In genomic region chr14:52112336-52113018, GRCh38 we compare ENCODE assay signal across 26 cellular contexts. TPM values are rescaled to one million over a fixed set of nuclear protein-coding genes. Genes with fewer than 3 reads are reported as not detected.
DNase-seq lines count a peak whose midpoint lies in the region; ATAC-seq, FAIRE-seq and TF ChIP-seq lines count a peak whose summit lies in the region.
"Had no signal": no experiment of that assay in that cellular context is flagged by ENCODE, and none has a peak within 500 bp of the region (broad histone marks: within the 10 kb centered on the region; RNA-seq: fewer than 3 reads in every experiment).

No MANE protein-coding gene starts in this region.

- no peak overlapping the region for H3K4me3 ChIP-seq in ACC112 (ENCODE audit: low read depth, low read length)
- H3K4me3 ChIP-seq in astrocyte of the spinal cord (ENCODE audit: low read depth, low read length) = no peak overlapping the region
- no peak overlapping the region for H3K4me3 ChIP-seq in keratinocyte (ENCODE audit: control insufficient read depth in 2 of 3, extremely low read depth in 1 of 3, insufficient read depth in 2 of 3, low read depth in 1 of 3, low read length in 3 of 3)
- H3K4me3 ChIP-seq: esophagus squamous epithelium, testis had no signal

- no peak overlapping the region for H3K9ac ChIP-seq in keratinocyte (ENCODE audit: control insufficient read depth, extremely low read depth, insufficient read depth, low read length)

- peaks cover 7 to 10% of the 10 kb centered on the region in 2 donors for H3K4me1 Mint-ChIP-seq in stimulated activated naive B cell treated with anti-CD40 and anti-IgM and Interleukin-4, amounts not matched to agents 10 μg/mL and 1 μg/mL and 100 μg/mL, for 72 hours
- H3K4me1 Mint-ChIP-seq: activated CD8-positive, alpha-beta memory T cell treated with anti-CD3 and anti-CD28 coated beads, Interleukin-2, amount 10 ng/mL, durations not matched to agents 7 days and 5 days; activated naive CD8-positive, alpha-beta T cell treated with anti-CD3 and anti-CD28 coated beads, Interleukin-2, amount 50 U/mL, for 24 hours; activated T-helper 17 cell treated with anti-CD3 and anti-CD28 coated beads, Interleukin-2, amount 50 U/mL, for 72 hours; CD4-positive, alpha-beta memory T cell; mesothelial cell of epicardium had no signal

- peaks cover 0 to 5% of the 10 kb centered on the region in 2 donors for H3K27me3 Mint-ChIP-seq in stimulated activated naive B cell treated with anti-CD40 and anti-IgM and Interleukin-4, amounts not matched to agents 10 μg/mL and 1 μg/mL and 100 μg/mL, for 72 hours
- H3K27me3 Mint-ChIP-seq: activated CD8-positive, alpha-beta memory T cell treated with anti-CD3 and anti-CD28 coated beads, Interleukin-2, amount 10 ng/mL, durations not matched to agents 7 days and 5 days; CD4-positive, alpha-beta memory T cell had no signal

- H3K4me3 Mint-ChIP-seq in stimulated activated naive B cell treated with anti-CD40 and anti-IgM and Interleukin-4, amounts not matched to agents 10 μg/mL and 1 μg/mL and 100 μg/mL, for 72 hours = no peak overlapping the region
- H3K4me3 Mint-ChIP-seq: activated CD8-positive, alpha-beta memory T cell treated with anti-CD3 and anti-CD28 coated beads, Interleukin-2, amount 10 ng/mL, durations not matched to agents 7 days and 5 days; activated naive CD8-positive, alpha-beta T cell treated with anti-CD3 and anti-CD28 coated beads, Interleukin-2, amount 50 U/mL, for 24 hours; activated T-helper 17 cell treated with anti-CD3 and anti-CD28 coated beads, Interleukin-2, amount 50 U/mL, for 72 hours; CD4-positive, alpha-beta memory T cell; mesothelial cell of epicardium; nephron progenitor cell had no signal

- TF ChIP-seq CTCF in astrocyte of the spinal cord (IDR thresholded peaks at IDR 0.05; ENCODE audit: low read depth, low read length) (no peak), keratinocyte (optimal IDR thresholded peaks at IDR 0.05 in 1 of 3, IDR thresholded peaks at IDR 0.05 in 1 of 3, conservative IDR thresholded peaks at IDR 0.05 in 1 of 3; ENCODE audit: extremely low read depth in 1 of 3, insufficient read depth in 2 of 3, low read length in 3 of 3) (no peak)

- no peak overlapping the region for H3K27ac Mint-ChIP-seq in stimulated activated naive B cell treated with anti-CD40 and anti-IgM and Interleukin-4, amounts not matched to agents 10 μg/mL and 1 μg/mL and 100 μg/mL, for 72 hours
- H3K27ac Mint-ChIP-seq: activated CD8-positive, alpha-beta memory T cell treated with anti-CD3 and anti-CD28 coated beads, Interleukin-2, amount 10 ng/mL, durations not matched to agents 7 days and 5 days; activated naive CD8-positive, alpha-beta T cell treated with anti-CD3 and anti-CD28 coated beads, Interleukin-2, amount 50 U/mL, for 24 hours; activated T-helper 17 cell treated with anti-CD3 and anti-CD28 coated beads, Interleukin-2, amount 50 U/mL, for 72 hours; CD4-positive, alpha-beta memory T cell; mesothelial cell of epicardium; nephron progenitor cell had no signal

- no peaks in the 10 kb centered on the region for H4K20me1 ChIP-seq in keratinocyte (ENCODE audit: control insufficient read depth, extremely low read depth, insufficient read depth, low read length)

- no peaks in the 10 kb centered on the region for H3K9me3 Mint-ChIP-seq in stimulated activated naive B cell treated with anti-CD40 and anti-IgM and Interleukin-4, amounts not matched to agents 10 μg/mL and 1 μg/mL and 100 μg/mL, for 72 hours
- H3K9me3 Mint-ChIP-seq: activated naive CD8-positive, alpha-beta T cell treated with anti-CD3 and anti-CD28 coated beads, Interleukin-2, amount 50 U/mL, for 24 hours; activated T-helper 17 cell treated with anti-CD3 and anti-CD28 coated beads, Interleukin-2, amount 50 U/mL, for 72 hours; CD4-positive, alpha-beta memory T cell; mesothelial cell of epicardium; nephron progenitor cell had no signal

- H3K9me3 ChIP-seq in keratinocyte (ENCODE audit: control insufficient read depth, low read depth, low read length) = no peaks in the 10 kb centered on the region
- H3K9me3 ChIP-seq: esophagus squamous epithelium, testis had no signal

- in situ Hi-C loops in astrocyte of the spinal cord (cut with HindIII; ENCODE audit: low sequenced_read_pairs) = no loop called here

- H3K9me1 ChIP-seq in keratinocyte (ENCODE audit: control insufficient read depth, extremely low read depth, insufficient read depth, low read length) = no peaks in the 10 kb centered on the region

- H3K27me3 ChIP-seq in ACC112 (ENCODE audit: insufficient read depth, low read length) (no peaks in the 10 kb centered on the region), keratinocyte (ENCODE audit: control insufficient read depth, extremely low read depth, insufficient read depth, low read length) (no peaks in the 10 kb centered on the region)
- H3K27me3 ChIP-seq: esophagus squamous epithelium, testis had no signal

- peak; percentile 26 for FAIRE-seq in keratinocyte (lab: Jason Lieb, UNC)
- FAIRE-seq: GM18507 had no signal

- H3K36me3 Mint-ChIP-seq in stimulated activated naive B cell treated with anti-CD40 and anti-IgM and Interleukin-4, amounts not matched to agents 10 μg/mL and 1 μg/mL and 100 μg/mL, for 72 hours = no peaks in the 10 kb centered on the region
- H3K36me3 Mint-ChIP-seq: activated CD8-positive, alpha-beta memory T cell treated with anti-CD3 and anti-CD28 coated beads, Interleukin-2, amount 10 ng/mL, durations not matched to agents 7 days and 5 days; CD4-positive, alpha-beta memory T cell; mesothelial cell of epicardium had no signal

- no peak for ATAC-seq in Right ventricle myocardium inferior
- no peak for ATAC-seq in stimulated activated naive B cell treated with anti-CD40 and anti-IgM and Interleukin-4, amounts not matched to agents 10 μg/mL and 1 μg/mL and 100 μg/mL, for 72 hours (replicated peaks)
- ATAC-seq: activated CD8-positive, alpha-beta memory T cell treated with anti-CD3 and anti-CD28 coated beads, Interleukin-2, amount 10 ng/mL, durations not matched to agents 7 days and 5 days; activated naive CD8-positive, alpha-beta T cell treated with anti-CD3 and anti-CD28 coated beads, Interleukin-2, amount 50 U/mL, for 24 hours; activated T-helper 17 cell treated with anti-CD3 and anti-CD28 coated beads, Interleukin-2, amount 50 U/mL, for 72 hours; left cardiac atrium had no signal

- H2AFZ ChIP-seq in ACC112 (ENCODE audit: low read length, unreplicated experiment) = no peak overlapping the region
- H2AFZ ChIP-seq in keratinocyte (ENCODE audit: control insufficient read depth, low read length) = no peak overlapping the region

- dilution Hi-C loops in keratinocyte (cut with MboI; ENCODE audit: extremely low pct_ligation_motif_present, low sequenced_read_pairs) = no loop called here

- DNase-seq in LHCN-M2 (ENCODE audit: low read depth) (peak; percentile 69), astrocyte of the spinal cord (ENCODE audit: low read depth, low spot score) (peak; percentile 40), keratinocyte (ENCODE audit: low read depth, low spot score) (peak; percentile 48), NK-92 (lab: John Stamatoyannopoulos, UW; ENCODE audit: unreplicated experiment) (no peak), Right ventricle myocardium inferior (ENCODE audit: missing footprints) (no peak), foreskin melanocyte (no peak)
- no peak for DNase-seq in stimulated activated naive B cell treated with anti-CD40 and anti-IgM and Interleukin-4, amounts not matched to agents 10 μg/mL and 1 μg/mL and 100 μg/mL, for 72 hours
- DNase-seq: ACHN; activated CD4-positive, alpha-beta T cell treated with anti-CD3 and anti-CD28 coated beads for 4 hours; activated CD8-positive, alpha-beta memory T cell treated with anti-CD3 and anti-CD28 coated beads, Interleukin-2, amount 10 ng/mL, durations not matched to agents 7 days and 5 days; activated naive CD8-positive, alpha-beta T cell treated with anti-CD3 and anti-CD28 coated beads, Interleukin-2, amount 50 U/mL, for 24 hours; caudate nucleus; CD4-positive, alpha-beta memory T cell; esophagus squamous epithelium; H7; left cardiac atrium; NCI-H1048; NCI-H2081 treated with DMSO at 0.1 percent for 48 hours; NCI-H524; nephron progenitor cell; testis had no signal

- H3K27ac ChIP-seq in ACC112 (ENCODE audit: low read depth, low read length) (peak overlapping the region; percentile 93), keratinocyte (ENCODE audit: control insufficient read depth, insufficient read depth, low read length) (peak overlapping the region; percentile 70)
- H3K27ac ChIP-seq: esophagus squamous epithelium, testis had no signal

- H3K4me1 ChIP-seq in ACC112 (ENCODE audit: control insufficient read depth, insufficient read depth, low read length, unreplicated experiment) = peaks cover 27% of the 10 kb centered on the region
- H3K4me1 ChIP-seq in keratinocyte (ENCODE audit: control insufficient read depth, extremely low read depth, insufficient read depth, low read length) = peaks cover 13% of the 10 kb centered on the region
- H3K4me1 ChIP-seq: esophagus squamous epithelium, testis had no signal

- no peaks in the 10 kb centered on the region for H3K79me2 ChIP-seq in ACC112 (ENCODE audit: control insufficient read depth, insufficient read depth, low read length, unreplicated experiment)
- H3K79me2 ChIP-seq in keratinocyte (ENCODE audit: control insufficient read depth, insufficient read depth, low read length) = no peaks in the 10 kb centered on the region

- H3K36me3 ChIP-seq in ACC112 (ENCODE audit: insufficient read depth, low read length) = no peaks in the 10 kb centered on the region
- no peaks in the 10 kb centered on the region for H3K36me3 ChIP-seq in keratinocyte (ENCODE audit: control insufficient read depth in 2 of 2, extremely low read depth in 1 of 2, insufficient read depth in 2 of 2, low read length in 2 of 2)
- H3K36me3 ChIP-seq: esophagus squamous epithelium had no signal

- no peak overlapping the region for H3K4me2 ChIP-seq in keratinocyte (ENCODE audit: control insufficient read depth, extremely low read depth, insufficient read depth, low read depth, low read length)

- intact Hi-C loops in Right ventricle myocardium inferior (cut with DNase I) = no loop called here

RNA-seq across cellular contexts. Expression of gene NID2, which starts 43.6 kb away (rescaled TPM):
- total RNA-seq in LHCN-M2 (2014; rRNA removed) (11.1 and 13.3 TPM in 2 replicates), Right ventricle myocardium inferior (41.8 TPM)
- polyA plus RNA-seq in LHCN-M2 (2012) = 39.7 TPM
- 1.7 to 4.5 TPM (median 2.0 TPM) in 3 replicates for polyA plus RNA-seq in keratinocyte
- not detected for polyA plus RNA-seq in keratinocyte (2011; ENCODE audit: low read depth)
- 1.5 and 1.9 TPM in 2 replicates for polyA plus RNA-seq in keratinocyte (2011; cell fraction: cytosol; rRNA removed)
- polyA plus RNA-seq in keratinocyte (2011; cell fraction: nucleus; rRNA removed) = 7.1 and 8.8 TPM in 2 replicates
- polyA plus RNA-seq in keratinocyte (2012; ENCODE audit: low replicate concordance) = 0.37 and 2.9 TPM in 2 replicates
- 2.9 to 12.0 TPM (median 4.0 TPM) in 3 replicates for polyA minus RNA-seq in keratinocyte
- 1.3 TPM for polyA minus RNA-seq in keratinocyte (2011; cell fraction: cytosol; rRNA and poly(A)+ RNA removed)
- polyA minus RNA-seq in keratinocyte (2011; cell fraction: nucleus; rRNA and poly(A)+ RNA removed) = 2.6 and 8.3 TPM in 2 replicates
- total RNA-seq: CD4-positive, alpha-beta memory T cell; OCI-LY7 had no signal

Comparison
In these comparisons a context has a peak if more than half of its experiments do, and no peak if none do; other contexts are left out.
1. DNase-seq: peak in LHCN-M2 (single experiment), astrocyte of the spinal cord (single experiment) and keratinocyte (single experiment); none in NK-92 (single experiment), Right ventricle myocardium inferior (single experiment), foreskin melanocyte (single experiment) and stimulated activated naive B cell treated with anti-CD40 and anti-IgM and Interleukin-4, amounts not matched to agents 10 μg/mL and 1 μg/mL and 100 μg/mL, for 72 hours (single experiment).